Comparison of ENCODE assay signal across 8 cellular contexts in genomic region chr19:34998777-34999497, GRCh38. TPM values are rescaled to one million over a fixed set of nuclear protein-coding genes. Genes with fewer than 3 reads are reported as not detected.
DNase-seq lines count a peak whose midpoint lies in the region; ATAC-seq and TF ChIP-seq lines count a peak whose summit lies in the region.

No MANE protein-coding gene starts in this region.

- H3K27me3 ChIP-seq in AG04450 (ENCODE audit: control insufficient read depth, insufficient read depth, low read length), result no peaks in the 10 kb centered on the region
- H3K27me3 ChIP-seq in muscle layer of colon (ENCODE audit: control insufficient read depth in 1 of 2, insufficient read depth in 2 of 2, low read length in 2 of 2), result no peaks in the 10 kb centered on the region

- H3K4me1 ChIP-seq in muscle layer of colon (ENCODE audit: insufficient read depth, low read length), result peaks cover 39% of the 10 kb centered on the region

- no peaks in the 10 kb centered on the region for H3K36me3 ChIP-seq in muscle layer of colon (ENCODE audit: insufficient read depth, low read length)

- ATAC-seq in HG02571 (IDR thresholded peaks at IDR 0.05; ENCODE audit: unreplicated experiment), result no peak

- intact Hi-C loops in dendritic cell treated with granulocyte-macrophage colony-stimulating factor and Interleukin-4, amounts not matched to agents 40 ng/mL and 50 ng/mL, for 4 days (cut with micrococcal nuclease), result no loop called here

- H3K27ac Mint-ChIP-seq in IgD-negative memory B cell, result peak overlapping the region in 2 of 3 donors; percentile 75 to 95
- H3K27ac Mint-ChIP-seq in dendritic cell treated with granulocyte-macrophage colony-stimulating factor and Interleukin-4, amounts not matched to agents 40 ng/mL and 50 ng/mL, for 4 days, result peak overlapping the region; percentile 90

- H3K9me3 Mint-ChIP-seq in IgD-negative memory B cell, result no peaks in the 10 kb centered on the region
- no peaks in the 10 kb centered on the region for H3K9me3 Mint-ChIP-seq in dendritic cell treated with granulocyte-macrophage colony-stimulating factor and Interleukin-4, amounts not matched to agents 40 ng/mL and 50 ng/mL, for 4 days

- no peak for DNase-seq in AG04450 (ENCODE audit: low read depth, low spot score)
- DNase-seq in T1000 (lab: John Stamatoyannopoulos, UW), result no peak
- DNase-seq in NCI-H1417 treated with DMSO at 0.1 percent for 48 hours (lab: John Stamatoyannopoulos, UW), result no peak
- DNase-seq in 8988T, result no peak

- H3K27ac ChIP-seq in AG04450 (ENCODE audit: low read depth, low read length) (peak overlapping the region; percentile 98), muscle layer of colon (ENCODE audit: low read depth, low read length) (peak overlapping the region; percentile 86)

- TF ChIP-seq CTCF in AG04450 (IDR thresholded peaks at IDR 0.05; ENCODE audit: low read depth, low read length), result no peak

- peak overlapping the region; percentile 81 to 93 (median 86) for H3K4me3 Mint-ChIP-seq in IgD-negative memory B cell
- peak overlapping the region; percentile 96 for H3K4me3 Mint-ChIP-seq in dendritic cell treated with granulocyte-macrophage colony-stimulating factor and Interleukin-4, amounts not matched to agents 40 ng/mL and 50 ng/mL, for 4 days

- H3K4me3 ChIP-seq in AG04450 (ENCODE audit: low read depth, low read length) (peak overlapping the region; percentile 79), muscle layer of colon (ENCODE audit: low read depth in 1 of 2, low read length in 2 of 2) (peak overlapping the region; percentile 43 to 88)

- H3K4me1 Mint-ChIP-seq in IgD-negative memory B cell, result peaks cover 33 to 38% (median 37%) of the 10 kb centered on the region in 3 donors
- peaks cover 81% of the 10 kb centered on the region for H3K4me1 Mint-ChIP-seq in dendritic cell treated with granulocyte-macrophage colony-stimulating factor and Interleukin-4, amounts not matched to agents 40 ng/mL and 50 ng/mL, for 4 days (ENCODE audit: low read depth)

- H3K9ac ChIP-seq in muscle layer of colon (ENCODE audit: low read length), result peak overlapping the region; percentile 89

- H3K36me3 Mint-ChIP-seq in IgD-negative memory B cell, result peaks cover 3% of the 10 kb centered on the region
- peaks cover 26% of the 10 kb centered on the region for H3K36me3 Mint-ChIP-seq in dendritic cell treated with granulocyte-macrophage colony-stimulating factor and Interleukin-4, amounts not matched to agents 40 ng/mL and 50 ng/mL, for 4 days (ENCODE audit: low read depth)

- peaks cover 8% of the 10 kb centered on the region for H3K9me3 ChIP-seq in AG04450 (ENCODE audit: control insufficient read depth, insufficient read depth, low read length)
- no peaks in the 10 kb centered on the region for H3K9me3 ChIP-seq in muscle layer of colon (ENCODE audit: low read length)

- CTCF ChIA-PET in AG04450 (lab: Charles Lee), result no interaction called here

- no peaks in the 10 kb centered on the region for H3K27me3 Mint-ChIP-seq in IgD-negative memory B cell
- peaks cover 3% of the 10 kb centered on the region for H3K27me3 Mint-ChIP-seq in dendritic cell treated with granulocyte-macrophage colony-stimulating factor and Interleukin-4, amounts not matched to agents 40 ng/mL and 50 ng/mL, for 4 days

- POLR2A ChIA-PET in AG04450 (lab: Yijun Ruan, JAX), result interaction anchor here (0.5 to 0.6 kb wide), 2 partner anchors 173 to 1071 kb away, joined by 3 read pairs; no protein-coding TSS in a partner anchor

RNA-seq across cellular contexts. Expression of gene GRAMD1A, which starts 1.2 kb away (rescaled TPM):
- polyA plus RNA-seq in AG04450 (2011; rRNA removed) (53.2 and 57.7 TPM in 2 replicates), IgD-negative memory B cell (18.1 TPM)
- polyA minus RNA-seq in AG04450 (2011; rRNA and poly(A)+ RNA removed), result 61.5 and 72.9 TPM in 2 replicates

RNA-seq across cellular contexts. Expression of gene SCN1B, which starts 31.3 kb away (rescaled TPM):
- polyA plus RNA-seq in AG04450 (2011; rRNA removed), result 5.7 and 5.8 TPM in 2 replicates
- 3.0 and 5.1 TPM in 2 replicates for polyA minus RNA-seq in AG04450 (2011; rRNA and poly(A)+ RNA removed)
- polyA plus RNA-seq in IgD-negative memory B cell, result not detected

RNA-seq across cellular contexts. Expression of gene ZNF792, which starts 34.9 kb away (rescaled TPM):
- polyA plus RNA-seq in AG04450 (2011; rRNA removed), result 3.9 and 4.0 TPM in 2 replicates
- 11.1 and 11.7 TPM in 2 replicates for polyA minus RNA-seq in AG04450 (2011; rRNA and poly(A)+ RNA removed)
- polyA plus RNA-seq in IgD-negative memory B cell, result 8.9 TPM

RNA-seq across cellular contexts. Expression of gene HPN, which starts 42.6 kb away (rescaled TPM):
- polyA plus RNA-seq in AG04450 (2011; rRNA removed) (not detected in 2 replicates), IgD-negative memory B cell (not detected)
- not detected in 2 replicates for polyA minus RNA-seq in AG04450 (2011; rRNA and poly(A)+ RNA removed)
